ENCODE assay signal across 1 cellular context in genomic region chr1:24421502-24421901, GRCh38.
A peak's percentile ranks its signal among the peaks of the same experiment; 100 is the strongest.
TF ChIP-seq lines count a peak whose summit lies in the region.

No MANE protein-coding gene starts in this region.

TF ChIP-seq in HepG2, 621 proteins besides CTCF, POLR2A, EP300 and RAD21:
- TF ChIP-seq ZKSCAN1 (IDR thresholded peaks at IDR 0.05; ENCODE audit: low read length) = peak; percentile 90
- TF ChIP-seq THYN1 (CRISPR knock-in tag; IDR thresholded peaks at IDR 0.05; ENCODE audit: borderline replicate concordance, low read depth) = no peak
